28 cellular contexts compared by ENCODE assay signal in genomic region chr22:50536231-50536630, GRCh38. TPM values are rescaled to one million over a fixed set of nuclear protein-coding genes. Genes with fewer than 3 reads are reported as not detected.
A peak's percentile ranks its signal among the peaks of the same experiment; 100 is the strongest.
DNase-seq lines count a peak whose midpoint lies in the region; TF ChIP-seq lines count a peak whose summit lies in the region.
"Had no signal": no experiment of that assay in that cellular context is flagged by ENCODE, and none has a peak within 500 bp of the region (broad histone marks: within the 10 kb centered on the region; RNA-seq: fewer than 3 reads in every experiment).

No MANE protein-coding gene starts in this region.

- intact Hi-C loops in activated CD4-positive, alpha-beta memory T cell treated with anti-CD3 and anti-CD28 coated beads for 36 hours (cut with micrococcal nuclease) = loop anchor here (10.0 kb wide), 1 partner anchor 601 kb away; no protein-coding TSS in a partner anchor
- intact Hi-C loops in mammary epithelial cell (cut with micrococcal nuclease) = no loop called here
- intact Hi-C loops in vagina (cut with DNase I) = no loop called here

- no peak for DNase-seq in activated CD4-positive, alpha-beta memory T cell treated with anti-CD3 and anti-CD28 coated beads, Interleukin-2, amount 10 ng/mL, durations not matched to agents 7 days and 5 days
- no peak for DNase-seq in activated CD4-positive, alpha-beta memory T cell treated with anti-CD3 and anti-CD28 coated beads for 36 hours
- DNase-seq in RPMI8226 = peak; percentile 95
- DNase-seq in hippocampal formation (lab: John Stamatoyannopoulos, UW) = no peak
- no peak for DNase-seq in mammary epithelial cell
- DNase-seq in vagina (ENCODE audit: extremely low spot score in 2 of 2) = no peak
- DNase-seq: ACHN; activated effector memory CD4-positive, alpha-beta T cell treated with anti-CD3 and anti-CD28 coated beads, Interleukin-2, amount 50 U/mL, for 16 hours; colonic mucosa; effector memory CD8-positive, alpha-beta T cell; gastrocnemius medialis; immature natural killer cell; NCI-H1048; NCI-H1694 treated with DMSO at 0.1 percent for 48 hours; NCI-H526 treated with DMSO at 0.1 percent for 48 hours; stimulated activated CD4-positive, alpha-beta T cell treated with anti-CD3 and anti-CD28 coated beads, Interleukin-4, amount 100 ng/mL, for 1 hour; stimulated activated naive B cell treated with anti-CD40 and anti-IgM and Interleukin-4, amounts not matched to agents 10 μg/mL and 1 μg/mL and 100 μg/mL, for 72 hours had no signal

- no peak for TF ChIP-seq POLR2A in vagina (IDR thresholded peaks at IDR 0.05)

- H3K27me3 ChIP-seq in DOHH2 (ENCODE audit: control insufficient read depth, low read length) = no peaks in the 10 kb centered on the region
- no peaks in the 10 kb centered on the region for H3K27me3 ChIP-seq in neutrophil
- no peaks in the 10 kb centered on the region for H3K27me3 ChIP-seq in mammary epithelial cell (ENCODE audit: insufficient read depth, low read length)
- H3K27me3 ChIP-seq in vagina = no peaks in the 10 kb centered on the region
- H3K27me3 ChIP-seq: colonic mucosa, suprapubic skin had no signal

- H3K79me2 ChIP-seq in DOHH2 (ENCODE audit: control insufficient read depth, low read length) = peaks cover 15% of the 10 kb centered on the region
- no peaks in the 10 kb centered on the region for H3K79me2 ChIP-seq in mammary epithelial cell (ENCODE audit: insufficient read depth, low read length)
- H3K79me2 ChIP-seq: hepatocyte had no signal

- no TSS peak for BruUV-seq in mammary epithelial cell (replicated peaks; lab: Mats Ljungman, UMichigan)

- CTCF ChIA-PET in activated CD4-positive, alpha-beta memory T cell treated with anti-CD3 and anti-CD28 coated beads, Interleukin-2, amount 10 ng/mL, durations not matched to agents 7 days and 5 days (lab: Charles Lee) = interaction anchor here (1.5 to 3.4 kb wide), 2 partner anchors 10 to 86 kb away, joined by 3 to 27 read pairs; partner anchors contain the start of gene SCO2
- CTCF ChIA-PET in activated CD4-positive, alpha-beta memory T cell treated with anti-CD3 and anti-CD28 coated beads for 36 hours (lab: Charles Lee) = interaction anchor here (1.0 to 7.5 kb wide), 3 partner anchors 9 to 11 kb away, joined by 3 to 88 read pairs (median 7); partner anchors contain the start of genes KLHDC7B and SCO2
- CTCF ChIA-PET in mammary epithelial cell (lab: Charles Lee; ENCODE audit: low non-redundant PET) = no interaction called here

- no peak overlapping the region for H2AFZ ChIP-seq in mammary epithelial cell (ENCODE audit: low read depth, low read length)
- H2AFZ ChIP-seq: hepatocyte had no signal

- H3K27ac Mint-ChIP-seq in activated CD4-positive, alpha-beta memory T cell treated with anti-CD3 and anti-CD28 coated beads, Interleukin-2, amount 10 ng/mL, durations not matched to agents 7 days and 5 days = peak overlapping the region; percentile 35
- H3K27ac Mint-ChIP-seq in activated CD4-positive, alpha-beta memory T cell treated with anti-CD3 and anti-CD28 coated beads for 36 hours = no peak overlapping the region

- H3F3A ChIP-seq in DOHH2 (ENCODE audit: control insufficient read depth, insufficient read depth) = peaks cover 56% of the 10 kb centered on the region

- no peaks in the 10 kb centered on the region for H3K27me3 Mint-ChIP-seq in activated CD4-positive, alpha-beta memory T cell treated with anti-CD3 and anti-CD28 coated beads, Interleukin-2, amount 10 ng/mL, durations not matched to agents 7 days and 5 days
- no peaks in the 10 kb centered on the region for H3K27me3 Mint-ChIP-seq in activated CD4-positive, alpha-beta memory T cell treated with anti-CD3 and anti-CD28 coated beads for 36 hours
- H3K27me3 Mint-ChIP-seq: effector memory CD8-positive, alpha-beta T cell; stimulated activated naive B cell treated with anti-CD40 and anti-IgM and Interleukin-4, amounts not matched to agents 10 μg/mL and 1 μg/mL and 100 μg/mL, for 72 hours had no signal

- H3K4me3 ChIP-seq in DOHH2 (ENCODE audit: low read length) (peak overlapping the region; percentile 36; the same call in 1 of the 2 replicates), neutrophil (ENCODE audit: low read depth in 1 of 2, low read length in 1 of 2) (no peak overlapping the region), mammary epithelial cell (replicated peaks in 1 of 3; ENCODE audit: insufficient read depth in 1 of 3, low read depth in 2 of 3, low read length in 3 of 3) (no peak overlapping the region), vagina (no peak overlapping the region)
- H3K4me3 ChIP-seq: BLaER1, colonic mucosa, esophagus muscularis mucosa, gastrocnemius medialis, hepatocyte, suprapubic skin had no signal

- H3K9me3 Mint-ChIP-seq in activated CD4-positive, alpha-beta memory T cell treated with anti-CD3 and anti-CD28 coated beads, Interleukin-2, amount 10 ng/mL, durations not matched to agents 7 days and 5 days = no peaks in the 10 kb centered on the region
- no peaks in the 10 kb centered on the region for H3K9me3 Mint-ChIP-seq in activated CD4-positive, alpha-beta memory T cell treated with anti-CD3 and anti-CD28 coated beads for 36 hours
- H3K9me3 Mint-ChIP-seq: effector memory CD8-positive, alpha-beta T cell; stimulated activated naive B cell treated with anti-CD40 and anti-IgM and Interleukin-4, amounts not matched to agents 10 μg/mL and 1 μg/mL and 100 μg/mL, for 72 hours had no signal

- peak overlapping the region; percentile 97 for H3K27ac ChIP-seq in DOHH2 (ENCODE audit: low read depth, low read length)
- peak overlapping the region; percentile 100 for H3K27ac ChIP-seq in neutrophil
- no peak overlapping the region for H3K27ac ChIP-seq in mammary epithelial cell (ENCODE audit: insufficient read depth, low read depth, low read length)
- H3K27ac ChIP-seq in vagina = no peak overlapping the region
- H3K27ac ChIP-seq: BLaER1, colonic mucosa, esophagus muscularis mucosa, gastrocnemius medialis, hepatocyte, suprapubic skin had no signal

- H3K4me3 Mint-ChIP-seq in activated CD4-positive, alpha-beta memory T cell treated with anti-CD3 and anti-CD28 coated beads, Interleukin-2, amount 10 ng/mL, durations not matched to agents 7 days and 5 days = no peak overlapping the region
- no peak overlapping the region for H3K4me3 Mint-ChIP-seq in activated CD4-positive, alpha-beta memory T cell treated with anti-CD3 and anti-CD28 coated beads for 36 hours
- H3K4me3 Mint-ChIP-seq: immature natural killer cell; stimulated activated naive B cell treated with anti-CD40 and anti-IgM and Interleukin-4, amounts not matched to agents 10 μg/mL and 1 μg/mL and 100 μg/mL, for 72 hours had no signal

- TF ChIP-seq CTCF in DOHH2 (IDR thresholded peaks at IDR 0.05; ENCODE audit: low read depth, low read length, poor library complexity, severe bottlenecking) = no peak
- no peak for TF ChIP-seq CTCF in neutrophil (IDR thresholded peaks at IDR 0.05)
- TF ChIP-seq CTCF in mammary epithelial cell (conservative IDR thresholded peaks at IDR 0.05 in 1 of 2, IDR thresholded peaks at IDR 0.05 in 1 of 2; ENCODE audit: extremely low read depth in 1 of 2, insufficient read depth in 1 of 2, low read depth in 1 of 2, low read length in 2 of 2) = no peak
- TF ChIP-seq CTCF in vagina (IDR thresholded peaks at IDR 0.05) = no peak

- dilution Hi-C loops in mammary epithelial cell (cut with HindIII; ENCODE audit: low sequenced_read_pairs) = no loop called here

- peak overlapping the region; percentile 76 for H3K4me2 ChIP-seq in DOHH2 (ENCODE audit: low read length)
- H3K4me2 ChIP-seq in mammary epithelial cell (ENCODE audit: insufficient read depth, low read depth, low read length) = no peak overlapping the region
- H3K4me2 ChIP-seq: BLaER1, hepatocyte had no signal

- no peak overlapping the region for H3K9ac ChIP-seq in mammary epithelial cell (ENCODE audit: insufficient read depth, low read length)
- H3K9ac ChIP-seq: BLaER1 had no signal

- H3K9me3 ChIP-seq in DOHH2 (ENCODE audit: control insufficient read depth, insufficient read depth, low read length) = no peaks in the 10 kb centered on the region
- H3K9me3 ChIP-seq in neutrophil = no peaks in the 10 kb centered on the region
- H3K9me3 ChIP-seq in mammary epithelial cell (replicated peaks; ENCODE audit: insufficient read depth, low read length) = no peaks in the 10 kb centered on the region
- no peaks in the 10 kb centered on the region for H3K9me3 ChIP-seq in vagina
- H3K9me3 ChIP-seq: BLaER1, colonic mucosa, esophagus muscularis mucosa, gastrocnemius medialis, suprapubic skin had no signal

- 81% methylated on average over 3 of the region's 3 CpGs for WGBS in mammary epithelial cell (ENCODE audit: low coverage, missing lambda C conversion rate)

- H3K4me1 ChIP-seq in DOHH2 (ENCODE audit: control insufficient read depth, low read length) = peaks cover 93% of the 10 kb centered on the region
- peaks cover 82 to 91% of the 10 kb centered on the region in 2 experiments for H3K4me1 ChIP-seq in neutrophil (ENCODE audit: control insufficient read depth in 1 of 2, insufficient read depth in 1 of 2, low read depth in 1 of 2, low read length in 1 of 2)
- H3K4me1 ChIP-seq in mammary epithelial cell (ENCODE audit: insufficient read depth, low read length) = peaks cover 26% of the 10 kb centered on the region
- peaks cover 40% of the 10 kb centered on the region for H3K4me1 ChIP-seq in vagina

- peaks cover 71% of the 10 kb centered on the region for H3K4me1 Mint-ChIP-seq in activated CD4-positive, alpha-beta memory T cell treated with anti-CD3 and anti-CD28 coated beads, Interleukin-2, amount 10 ng/mL, durations not matched to agents 7 days and 5 days
- peaks cover 69% of the 10 kb centered on the region for H3K4me1 Mint-ChIP-seq in activated CD4-positive, alpha-beta memory T cell treated with anti-CD3 and anti-CD28 coated beads for 36 hours (ENCODE audit: low read depth)

- H3K9me2 ChIP-seq in DOHH2 (replicated peaks; ENCODE audit: control insufficient read depth, low read length) = no peaks in the 10 kb centered on the region

- peaks cover 17% of the 10 kb centered on the region for H3K36me3 Mint-ChIP-seq in activated CD4-positive, alpha-beta memory T cell treated with anti-CD3 and anti-CD28 coated beads, Interleukin-2, amount 10 ng/mL, durations not matched to agents 7 days and 5 days (ENCODE audit: low read depth)
- H3K36me3 Mint-ChIP-seq in activated CD4-positive, alpha-beta memory T cell treated with anti-CD3 and anti-CD28 coated beads for 36 hours = peaks cover 3% of the 10 kb centered on the region
- H3K36me3 Mint-ChIP-seq: immature natural killer cell had no signal

- H4K20me1 ChIP-seq in DOHH2 (ENCODE audit: control insufficient read depth, insufficient read depth, low read depth, low read length) (no peaks in the 10 kb centered on the region), mammary epithelial cell (ENCODE audit: insufficient read depth, low read length) (no peaks in the 10 kb centered on the region)

- H3K36me3 ChIP-seq in DOHH2 (ENCODE audit: control insufficient read depth, low read length) = no peaks in the 10 kb centered on the region; the same call in 1 of the 2 replicates
- H3K36me3 ChIP-seq in neutrophil = no peaks in the 10 kb centered on the region
- H3K36me3 ChIP-seq in mammary epithelial cell (ENCODE audit: insufficient read depth, low read length) = no peaks in the 10 kb centered on the region
- no peaks in the 10 kb centered on the region for H3K36me3 ChIP-seq in vagina
- H3K36me3 ChIP-seq: BLaER1, colonic mucosa, esophagus muscularis mucosa, gastrocnemius medialis, suprapubic skin had no signal

- in situ Hi-C loops in mammary epithelial cell (cut with MboI; ENCODE audit: low sequenced_read_pairs in 2 of 2) = no loop called here

- POLR2A ChIA-PET in activated CD4-positive, alpha-beta memory T cell treated with anti-CD3 and anti-CD28 coated beads, Interleukin-2, amount 10 ng/mL, durations not matched to agents 7 days and 5 days (lab: Charles Lee) = interaction anchor here (0.6 to 10.1 kb wide), 5 partner anchors 8 to 693 kb away, joined by 3 to 583 read pairs (median 69); partner anchors contain the start of genes KLHDC7B, SCO2 and TYMP
- POLR2A ChIA-PET in activated CD4-positive, alpha-beta memory T cell treated with anti-CD3 and anti-CD28 coated beads for 36 hours (lab: Charles Lee) = interaction anchor here (1.0 to 9.9 kb wide), 2 partner anchors 9 to 62 kb away, joined by 5 to 139 read pairs; partner anchors contain the start of genes SCO2 and TYMP

RNA-seq across cellular contexts. Expression of gene TYMP, which starts 6.4 kb away (rescaled TPM):
- total RNA-seq in activated CD4-positive, alpha-beta memory T cell treated with anti-CD3 and anti-CD28 coated beads, Interleukin-2, amount 10 ng/mL, durations not matched to agents 7 days and 5 days = 10 to 100 TPM; 89.1 to 90.2 TPM
- total RNA-seq in activated CD4-positive, alpha-beta memory T cell treated with anti-CD3 and anti-CD28 coated beads for 36 hours = 10 to 100 TPM; 64.7 to 65.6 TPM
- 10 to 100 TPM in 1 of 2 donors, 1 to 10 TPM in 1; 4.9 to 45.5 TPM for total RNA-seq in mammary epithelial cell
- 2.1 TPM for polyA plus RNA-seq in mammary epithelial cell
- not detected for polyA minus RNA-seq in mammary epithelial cell
- total RNA-seq in vagina = 82.0 TPM

RNA-seq across cellular contexts. Expression of gene KLHDC7B, which starts 9.5 kb away (rescaled TPM):
- total RNA-seq in activated CD4-positive, alpha-beta memory T cell treated with anti-CD3 and anti-CD28 coated beads, Interleukin-2, amount 10 ng/mL, durations not matched to agents 7 days and 5 days = 1 to 10 TPM; 8.0 to 8.4 TPM
- 1 to 10 TPM; 6.9 to 7.7 TPM for total RNA-seq in activated CD4-positive, alpha-beta memory T cell treated with anti-CD3 and anti-CD28 coated beads for 36 hours
- 1 to 10 TPM in 1 of 2 donors, under 1 TPM in 1; under 0.01 to 1.9 TPM for total RNA-seq in mammary epithelial cell
- polyA plus RNA-seq in mammary epithelial cell = 0.01 TPM
- not detected for polyA minus RNA-seq in mammary epithelial cell
- 0.49 TPM for total RNA-seq in vagina
- total RNA-seq: gastrocnemius medialis, Right ventricle myocardium superior had no signal

RNA-seq across cellular contexts. Expression of gene SCO2, which starts 10.8 kb away (rescaled TPM):
- total RNA-seq in activated CD4-positive, alpha-beta memory T cell treated with anti-CD3 and anti-CD28 coated beads, Interleukin-2, amount 10 ng/mL, durations not matched to agents 7 days and 5 days = 1 to 10 TPM; 6.4 to 7.0 TPM
- 1 to 10 TPM; 1.9 to 5.6 TPM for total RNA-seq in activated CD4-positive, alpha-beta memory T cell treated with anti-CD3 and anti-CD28 coated beads for 36 hours
- total RNA-seq in mammary epithelial cell (1 to 10 TPM; 2.8 to 6.6 TPM), vagina (25.0 TPM)
- polyA plus RNA-seq in mammary epithelial cell = 2.3 TPM
- not detected for polyA minus RNA-seq in mammary epithelial cell
- total RNA-seq: left lobe of liver, osteocyte, Right ventricle myocardium superior had no signal

RNA-seq across cellular contexts. Expression of gene SYCE3, which starts 26.5 kb away (rescaled TPM):
- total RNA-seq in activated CD4-positive, alpha-beta memory T cell treated with anti-CD3 and anti-CD28 coated beads, Interleukin-2, amount 10 ng/mL, durations not matched to agents 7 days and 5 days = under 1 TPM; 0.58 to 0.71 TPM
- 1 to 10 TPM in 1 of 2 experiments, under 1 TPM in 1; 0.87 to 1.0 TPM for total RNA-seq in activated CD4-positive, alpha-beta memory T cell treated with anti-CD3 and anti-CD28 coated beads for 36 hours
- total RNA-seq in mammary epithelial cell (not detected), vagina (not detected)
- polyA plus RNA-seq in mammary epithelial cell = 1.1 TPM
- not detected for polyA minus RNA-seq in mammary epithelial cell
- total RNA-seq: colonic mucosa, esophagus muscularis mucosa, gastrocnemius medialis, hepatocyte, mesenteric fat pad, osteocyte, Right ventricle myocardium superior, suprapubic skin, urinary bladder had no signal
- polyA plus RNA-seq: immature natural killer cell, urinary bladder had no signal

RNA-seq across cellular contexts. Expression of gene NCAPH2, which starts 28.2 kb away (rescaled TPM):
- total RNA-seq in activated CD4-positive, alpha-beta memory T cell treated with anti-CD3 and anti-CD28 coated beads, Interleukin-2, amount 10 ng/mL, durations not matched to agents 7 days and 5 days = 100 to 1,000 TPM; 105 to 108 TPM
- total RNA-seq in activated CD4-positive, alpha-beta memory T cell treated with anti-CD3 and anti-CD28 coated beads for 36 hours = 100 to 1,000 TPM; 134 to 138 TPM
- total RNA-seq in mammary epithelial cell (10 to 100 TPM; 18.2 to 41.0 TPM), vagina (45.7 TPM)
- polyA plus RNA-seq in mammary epithelial cell = 33.3 TPM
- polyA minus RNA-seq in mammary epithelial cell = 56.4 TPM

Comparison
In these comparisons a context has a peak if more than half of its experiments do, and no peak if none do; other contexts are left out.
1. H3K27ac ChIP-seq: peak in DOHH2 (single experiment) and neutrophil (single experiment); none in mammary epithelial cell (single experiment) and vagina (single experiment).